In genomic region chr12:6978188-6978986, GRCh38 we compare ENCODE assay signal across 16 cellular contexts. TPM values are rescaled to one million over a fixed set of nuclear protein-coding genes. Genes with fewer than 3 reads are reported as not detected.
DNase-seq lines count a peak whose midpoint lies in the region; ATAC-seq and TF ChIP-seq lines count a peak whose summit lies in the region.
"Had no signal": no experiment of that assay in that cellular context is flagged by ENCODE, and none has a peak within 500 bp of the region (broad histone marks: within the 10 kb centered on the region; RNA-seq: fewer than 3 reads in every experiment).

No MANE protein-coding gene starts in this region.

- peaks cover 13% of the 10 kb centered on the region for H3K4me1 Mint-ChIP-seq in activated naive CD4-positive, alpha-beta T cell treated with anti-CD3 and anti-CD28 coated beads for 36 hours (ENCODE audit: low read depth)
- peaks cover 13% of the 10 kb centered on the region for H3K4me1 Mint-ChIP-seq in T-helper 17 cell
- H3K4me1 Mint-ChIP-seq in stimulated activated memory B cell treated with anti-CD40 and anti-IgM and Interleukin-4, amounts not matched to agents 10 μg/mL and 1 μg/mL and 100 μg/mL, for 72 hours: peaks cover 12% of the 10 kb centered on the region

- H3K27me3 Mint-ChIP-seq in activated naive CD4-positive, alpha-beta T cell treated with anti-CD3 and anti-CD28 coated beads for 36 hours (ENCODE audit: low read depth): no peaks in the 10 kb centered on the region
- H3K27me3 Mint-ChIP-seq in T-helper 17 cell: no peaks in the 10 kb centered on the region
- no peaks in the 10 kb centered on the region for H3K27me3 Mint-ChIP-seq in stimulated activated memory B cell treated with anti-CD40 and anti-IgM and Interleukin-4, amounts not matched to agents 10 μg/mL and 1 μg/mL and 100 μg/mL, for 72 hours

- intact Hi-C loops in activated naive CD4-positive, alpha-beta T cell treated with anti-CD3 and anti-CD28 coated beads for 36 hours (cut with micrococcal nuclease): no loop called here

- no peak for ATAC-seq in T-helper 17 cell
- peak; percentile 12 for ATAC-seq in foreskin keratinocyte
- no peak for ATAC-seq in stimulated activated memory B cell treated with anti-CD40 and anti-IgM and Interleukin-4, amounts not matched to agents 10 μg/mL and 1 μg/mL and 100 μg/mL, for 72 hours
- no peak for ATAC-seq in HG02973 (IDR thresholded peaks at IDR 0.05; ENCODE audit: unreplicated experiment)
- no peak for ATAC-seq in HG02981 (IDR thresholded peaks at IDR 0.05; ENCODE audit: unreplicated experiment)

- CTCF ChIA-PET in activated naive CD4-positive, alpha-beta T cell treated with anti-CD3 and anti-CD28 coated beads for 36 hours (lab: Charles Lee): interaction anchor here (0.6 to 1.0 kb wide), 4 partner anchors 9 to 414 kb away, joined by 3 to 4 read pairs (median 3); partner anchors contain the start of gene PTPN6

- H3K9me3 ChIP-seq in T-helper 17 cell (ENCODE audit: control insufficient read depth, low read length, poor library complexity, severe bottlenecking): no peaks in the 10 kb centered on the region

- peak; percentile 18 for TF ChIP-seq CTCF in foreskin keratinocyte (conservative IDR thresholded peaks at IDR 0.05)

- H3K36me3 Mint-ChIP-seq in activated naive CD4-positive, alpha-beta T cell treated with anti-CD3 and anti-CD28 coated beads for 36 hours (ENCODE audit: low read depth): peaks cover 52% of the 10 kb centered on the region
- H3K36me3 Mint-ChIP-seq in T-helper 17 cell (ENCODE audit: low read depth): no peaks in the 10 kb centered on the region
- H3K36me3 Mint-ChIP-seq in stimulated activated memory B cell treated with anti-CD40 and anti-IgM and Interleukin-4, amounts not matched to agents 10 μg/mL and 1 μg/mL and 100 μg/mL, for 72 hours: peaks cover 64% of the 10 kb centered on the region

- H3K9me3 Mint-ChIP-seq in activated naive CD4-positive, alpha-beta T cell treated with anti-CD3 and anti-CD28 coated beads for 36 hours: no peaks in the 10 kb centered on the region
- no peaks in the 10 kb centered on the region for H3K9me3 Mint-ChIP-seq in stimulated activated memory B cell treated with anti-CD40 and anti-IgM and Interleukin-4, amounts not matched to agents 10 μg/mL and 1 μg/mL and 100 μg/mL, for 72 hours

- peak overlapping the region; percentile 72 for H3K27ac Mint-ChIP-seq in activated naive CD4-positive, alpha-beta T cell treated with anti-CD3 and anti-CD28 coated beads for 36 hours
- peak overlapping the region; percentile 27 for H3K27ac Mint-ChIP-seq in T-helper 17 cell
- peak overlapping the region; percentile 68 for H3K27ac Mint-ChIP-seq in stimulated activated memory B cell treated with anti-CD40 and anti-IgM and Interleukin-4, amounts not matched to agents 10 μg/mL and 1 μg/mL and 100 μg/mL, for 72 hours

- no peak overlapping the region for H3K27ac ChIP-seq in foreskin keratinocyte
- H3K27ac ChIP-seq: KMS-11 had no signal

- no peak for DNase-seq in activated naive CD4-positive, alpha-beta T cell treated with anti-CD3 and anti-CD28 coated beads for 36 hours
- no peak for DNase-seq in activated naive CD4-positive, alpha-beta T cell treated with Interleukin-2 at 50 U/mL for 16 hours
- DNase-seq in T-helper 17 cell (no peak), foreskin keratinocyte (no peak), mucosa of gallbladder (ENCODE audit: low spot score) (no peak)
- DNase-seq: activated CD8-positive, alpha-beta memory T cell treated with anti-CD3 and anti-CD28 coated beads, Interleukin-2, amount 50 U/mL, for 4 hours; COR-L47; mesenchymal stem cell; NCI-H1436 treated with DMSO at 0.1 percent for 48 hours; NCI-H345; occipital lobe had no signal

- H3K4me3 Mint-ChIP-seq in activated naive CD4-positive, alpha-beta T cell treated with anti-CD3 and anti-CD28 coated beads for 36 hours: no peak overlapping the region
- no peak overlapping the region for H3K4me3 Mint-ChIP-seq in T-helper 17 cell
- no peak overlapping the region for H3K4me3 Mint-ChIP-seq in stimulated activated memory B cell treated with anti-CD40 and anti-IgM and Interleukin-4, amounts not matched to agents 10 μg/mL and 1 μg/mL and 100 μg/mL, for 72 hours

- H3K27me3 ChIP-seq in foreskin keratinocyte: no peaks in the 10 kb centered on the region

- peaks cover 7% of the 10 kb centered on the region for H3K4me1 ChIP-seq in foreskin keratinocyte

RNA-seq across cellular contexts. Expression of gene EMG1, which starts 7.7 kb away (rescaled TPM):
- 10 to 100 TPM; 89.1 to 91.9 TPM for total RNA-seq in activated naive CD4-positive, alpha-beta T cell treated with anti-CD3 and anti-CD28 coated beads for 36 hours
- 10 to 100 TPM; 36.2 to 36.9 TPM for total RNA-seq in T-helper 17 cell
- total RNA-seq in foreskin keratinocyte: 103 and 111 TPM in 2 replicates
- 115 and 133 TPM in 2 replicates for polyA plus RNA-seq in foreskin keratinocyte
- 31.8 TPM for total RNA-seq in mucosa of gallbladder

RNA-seq across cellular contexts. Expression of gene PHB2, which starts 7.9 kb away (rescaled TPM):
- total RNA-seq in activated naive CD4-positive, alpha-beta T cell treated with anti-CD3 and anti-CD28 coated beads for 36 hours: 100 to 1,000 TPM; 389 to 392 TPM
- 100 to 1,000 TPM; 145 to 150 TPM for total RNA-seq in T-helper 17 cell
- total RNA-seq in foreskin keratinocyte: 267 and 290 TPM in 2 replicates
- 271 and 299 TPM in 2 replicates for polyA plus RNA-seq in foreskin keratinocyte
- 141 TPM for total RNA-seq in mucosa of gallbladder

RNA-seq across cellular contexts. Expression of gene PTPN6, which starts 27.2 kb away (rescaled TPM):
- 100 to 1,000 TPM; 334 to 348 TPM for total RNA-seq in activated naive CD4-positive, alpha-beta T cell treated with anti-CD3 and anti-CD28 coated beads for 36 hours
- total RNA-seq in T-helper 17 cell: 100 to 1,000 TPM; 115 to 177 TPM
- 22.5 and 23.2 TPM in 2 replicates for total RNA-seq in foreskin keratinocyte
- 21.8 and 24.9 TPM in 2 replicates for polyA plus RNA-seq in foreskin keratinocyte
- total RNA-seq in mucosa of gallbladder: 66.4 TPM

RNA-seq across cellular contexts. Expression of gene C12orf57, which starts 34.6 kb away (rescaled TPM):
- total RNA-seq in activated naive CD4-positive, alpha-beta T cell treated with anti-CD3 and anti-CD28 coated beads for 36 hours: 100 to 1,000 TPM; 242 to 245 TPM
- total RNA-seq in T-helper 17 cell: 100 to 1,000 TPM; 192 to 226 TPM
- total RNA-seq in foreskin keratinocyte: 119 and 147 TPM in 2 replicates
- polyA plus RNA-seq in foreskin keratinocyte: 177 and 232 TPM in 2 replicates
- total RNA-seq in mucosa of gallbladder: 265 TPM

RNA-seq across cellular contexts. Expression of gene RNU7-1, which starts 34.8 kb away (rescaled TPM):
- total RNA-seq in activated naive CD4-positive, alpha-beta T cell treated with anti-CD3 and anti-CD28 coated beads for 36 hours: not detected
- not detected for total RNA-seq in T-helper 17 cell
- not detected in 2 replicates for total RNA-seq in foreskin keratinocyte
- polyA plus RNA-seq in foreskin keratinocyte: not detected in 2 replicates
- not detected for total RNA-seq in mucosa of gallbladder
- total RNA-seq: occipital lobe, skeletal muscle tissue had no signal
